ENCODE assay signal across 12 cellular contexts in genomic region chr9:129318121-129319075, GRCh38.
DNase-seq lines count a peak whose midpoint lies in the region; ATAC-seq and TF ChIP-seq lines count a peak whose summit lies in the region.
"Had no signal": no experiment of that assay in that cellular context is flagged by ENCODE, and none has a peak within 500 bp of the region (broad histone marks: within the 10 kb centered on the region; RNA-seq: fewer than 3 reads in every experiment).

No MANE protein-coding gene starts in this region.

- no peaks in the 10 kb centered on the region for H3K36me3 Mint-ChIP-seq in HFFc6 (ENCODE audit: low read depth)
- no peaks in the 10 kb centered on the region for H3K36me3 Mint-ChIP-seq in activated T-helper 2 cell treated with anti-CD3 and anti-CD28 coated beads, Interferon-gamma antibody, Interleukin-2, Interleukin-4, amounts not matched to agents 10 μg/mL and 5 μg/mL and 100 μg/mL, durations not matched to agents 14 hours and 24 hours and 36 hours (ENCODE audit: low read depth)
- H3K36me3 Mint-ChIP-seq: stimulated activated naive B cell treated with anti-CD40 and anti-IgM and Interleukin-4, amounts not matched to agents 10 μg/mL and 1 μg/mL and 100 μg/mL, for 72 hours had no signal

- peaks cover 58% of the 10 kb centered on the region for H3K4me1 Mint-ChIP-seq in HFFc6 (ENCODE audit: low read depth)
- H3K4me1 Mint-ChIP-seq in activated T-helper 2 cell treated with anti-CD3 and anti-CD28 coated beads, Interferon-gamma antibody, Interleukin-2, Interleukin-4, amounts not matched to agents 10 μg/mL and 5 μg/mL and 100 μg/mL, durations not matched to agents 14 hours and 24 hours and 36 hours (ENCODE audit: low read depth), result peaks cover 14% of the 10 kb centered on the region

- H3K36me3 ChIP-seq in adrenal gland (replicated peaks in 1 of 2) (no peaks in the 10 kb centered on the region), liver (ENCODE audit: control insufficient read depth in 4 of 4, insufficient read depth in 3 of 4, low read depth in 1 of 4, low read length in 3 of 4) (no peaks in the 10 kb centered on the region), stomach (no peaks in the 10 kb centered on the region)
- H3K36me3 ChIP-seq: HAP-1 had no signal

- H3K4me1 ChIP-seq in adrenal gland (replicated peaks in 1 of 2) (peaks cover 13 to 78% of the 10 kb centered on the region in 2 donors), liver (ENCODE audit: control insufficient read depth in 4 of 4, insufficient read depth in 4 of 4, low read length in 3 of 4) (peaks cover 0 to 33% (median 26%) of the 10 kb centered on the region in 4 donors), stomach (peaks cover 46 to 83% (median 69%) of the 10 kb centered on the region in 4 donors)

- no peak overlapping the region for H3K9ac ChIP-seq in liver (ENCODE audit: low read depth in 1 of 2, low read length in 2 of 2)

- TF ChIP-seq CTCF in HFFc6 (IDR thresholded peaks at IDR 0.05), result no peak
- no peak for TF ChIP-seq CTCF in adrenal gland (IDR thresholded peaks at IDR 0.05)
- no peak for TF ChIP-seq CTCF in liver (IDR thresholded peaks at IDR 0.05; ENCODE audit: low read depth, low read length, missing input control)
- TF ChIP-seq CTCF in stomach (IDR thresholded peaks at IDR 0.05), result no peak

- ATAC-seq in HG03196 (IDR thresholded peaks at IDR 0.05; ENCODE audit: unreplicated experiment) (no peak), GM19397 (IDR thresholded peaks at IDR 0.05; ENCODE audit: unreplicated experiment) (no peak)
- ATAC-seq: stimulated activated naive B cell treated with anti-CD40 and anti-IgM and Interleukin-4, amounts not matched to agents 10 μg/mL and 1 μg/mL and 100 μg/mL, for 72 hours had no signal

- TF ChIP-seq RAD21 in liver (IDR thresholded peaks at IDR 0.05), result no peak

- H3K27ac ChIP-seq in adrenal gland (peak overlapping the region in 4 of 5 donors; percentile 35 to 92 (median 81)), liver (ENCODE audit: low read depth in 1 of 2, low read length in 2 of 2) (no peak overlapping the region), stomach (peak overlapping the region in 4 of 5 donors; percentile 18 to 93 (median 88))

- no peaks in the 10 kb centered on the region for H3K9me3 Mint-ChIP-seq in HFFc6
- H3K9me3 Mint-ChIP-seq in activated T-helper 2 cell treated with anti-CD3 and anti-CD28 coated beads, Interferon-gamma antibody, Interleukin-2, Interleukin-4, amounts not matched to agents 10 μg/mL and 5 μg/mL and 100 μg/mL, durations not matched to agents 14 hours and 24 hours and 36 hours, result no peaks in the 10 kb centered on the region
- H3K9me3 Mint-ChIP-seq: stimulated activated naive B cell treated with anti-CD40 and anti-IgM and Interleukin-4, amounts not matched to agents 10 μg/mL and 1 μg/mL and 100 μg/mL, for 72 hours had no signal

- no peak for TF ChIP-seq EP300 in stomach (IDR thresholded peaks at IDR 0.05)

- H3K27me3 Mint-ChIP-seq in HFFc6 (ENCODE audit: insufficient read depth), result peaks cover 1% of the 10 kb centered on the region
- no peaks in the 10 kb centered on the region for H3K27me3 Mint-ChIP-seq in activated T-helper 2 cell treated with anti-CD3 and anti-CD28 coated beads, Interferon-gamma antibody, Interleukin-2, Interleukin-4, amounts not matched to agents 10 μg/mL and 5 μg/mL and 100 μg/mL, durations not matched to agents 14 hours and 24 hours and 36 hours (ENCODE audit: low read depth)

- H3K27ac Mint-ChIP-seq in HFFc6, result peak overlapping the region; percentile 59; the same call in 1 of the 2 replicates
- no peak overlapping the region for H3K27ac Mint-ChIP-seq in activated T-helper 2 cell treated with anti-CD3 and anti-CD28 coated beads, Interferon-gamma antibody, Interleukin-2, Interleukin-4, amounts not matched to agents 10 μg/mL and 5 μg/mL and 100 μg/mL, durations not matched to agents 14 hours and 24 hours and 36 hours
- H3K27ac Mint-ChIP-seq: stimulated activated naive B cell treated with anti-CD40 and anti-IgM and Interleukin-4, amounts not matched to agents 10 μg/mL and 1 μg/mL and 100 μg/mL, for 72 hours had no signal

- H3K27me3 ChIP-seq in adrenal gland (no peaks in the 10 kb centered on the region), liver (ENCODE audit: control insufficient read depth in 4 of 4, insufficient read depth in 4 of 4, low read length in 3 of 4) (no peaks in the 10 kb centered on the region), stomach (no peaks in the 10 kb centered on the region)

- H3K9me3 ChIP-seq in adrenal gland (replicated peaks in 1 of 3), result no peaks in the 10 kb centered on the region
- no peaks in the 10 kb centered on the region for H3K9me3 ChIP-seq in liver (ENCODE audit: control insufficient read depth in 4 of 4, low read length in 3 of 4)
- H3K9me3 ChIP-seq in stomach, result no peaks in the 10 kb centered on the region
- H3K9me3 ChIP-seq: HAP-1 had no signal

- H3K4me3 ChIP-seq in adrenal gland (no peak overlapping the region), liver (ENCODE audit: low read depth in 1 of 3, low read length in 3 of 3) (no peak overlapping the region), stomach (no peak overlapping the region)
- H3K4me3 ChIP-seq: HAP-1 had no signal

- WGBS in adrenal gland, 4 donors, result 66 to 85% (median 75%) methylated on average over 13 to 16 of the region's 16 CpGs
- WGBS in liver, result 83% methylated on average over 16 of the region's 16 CpGs
- WGBS in stomach, 5 donors, result 80 to 90% (median 81%) methylated on average over 13 to 16 of the region's 16 CpGs

- intact Hi-C loops in adrenal gland (cut with DNase I) (no loop called here), stomach (cut with DNase I; ENCODE audit: low total_unique reads) (loop anchor here (10.0 kb wide), 1 partner anchor 114 kb away; no protein-coding TSS in a partner anchor)
- intact Hi-C loops in activated T-helper 2 cell treated with anti-CD3 and anti-CD28 coated beads, Interferon-gamma antibody, Interleukin-2, Interleukin-4, amounts not matched to agents 10 μg/mL and 5 μg/mL and 100 μg/mL, durations not matched to agents 14 hours and 24 hours and 36 hours (cut with micrococcal nuclease), result no loop called here

- H3K4me3 Mint-ChIP-seq in HFFc6, result no peak overlapping the region
- H3K4me3 Mint-ChIP-seq in activated T-helper 2 cell treated with anti-CD3 and anti-CD28 coated beads, Interferon-gamma antibody, Interleukin-2, Interleukin-4, amounts not matched to agents 10 μg/mL and 5 μg/mL and 100 μg/mL, durations not matched to agents 14 hours and 24 hours and 36 hours (ENCODE audit: low read depth), result no peak overlapping the region
- H3K4me3 Mint-ChIP-seq: stimulated activated naive B cell treated with anti-CD40 and anti-IgM and Interleukin-4, amounts not matched to agents 10 μg/mL and 1 μg/mL and 100 μg/mL, for 72 hours had no signal

- DNase-seq in HFFc6, result no peak
- peak in 4 of 7 donors; percentile 25 to 69 (median 57) for DNase-seq in adrenal gland
- DNase-seq in stomach, result peak; percentile 23
- DNase-seq in activated T-helper 2 cell treated with anti-CD3 and anti-CD28 coated beads, Interferon-gamma antibody, Interleukin-2, Interleukin-4, amounts not matched to agents 10 μg/mL and 5 μg/mL and 100 μg/mL, durations not matched to agents 14 hours and 24 hours and 36 hours (ENCODE audit: low spot score), result no peak
- DNase-seq in SKM-1 treated with dmso at 0.1 percent for 144 hours (lab: John Stamatoyannopoulos, UW; ENCODE audit: unreplicated experiment), result no peak
- DNase-seq: activated naive CD4-positive, alpha-beta T cell; NCI-H1105; stimulated activated naive B cell treated with anti-CD40 and anti-IgM and Interleukin-4, amounts not matched to agents 10 μg/mL and 1 μg/mL and 100 μg/mL, for 72 hours had no signal

- TF ChIP-seq POLR2A in adrenal gland (IDR thresholded peaks at IDR 0.05) (no peak), stomach (IDR thresholded peaks at IDR 0.05) (no peak)

TF ChIP-seq in liver, 16 proteins besides CTCF, POLR2A, EP300 and RAD21:
- TF ChIP-seq HNF4A (conservative IDR thresholded peaks at IDR 0.05) (peak in 1 of 2 donors; percentile 45), HNF4G (IDR thresholded peaks at IDR 0.05) (no peak), NR2F2 (IDR thresholded peaks at IDR 0.05) (peak; percentile 20), YY1 (IDR thresholded peaks at IDR 0.05) (no peak)
- TF ChIP-seq, protein P1, sequence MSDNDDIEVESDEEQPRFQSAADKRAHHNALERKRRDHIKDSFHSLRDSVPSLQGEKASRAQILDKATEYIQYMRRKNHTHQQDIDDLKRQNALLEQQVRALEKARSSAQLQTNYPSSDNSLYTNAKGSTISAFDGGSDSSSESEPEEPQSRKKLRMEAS (IDR thresholded peaks at IDR 0.05), result no peak
- TF ChIP-seq, protein P2, sequence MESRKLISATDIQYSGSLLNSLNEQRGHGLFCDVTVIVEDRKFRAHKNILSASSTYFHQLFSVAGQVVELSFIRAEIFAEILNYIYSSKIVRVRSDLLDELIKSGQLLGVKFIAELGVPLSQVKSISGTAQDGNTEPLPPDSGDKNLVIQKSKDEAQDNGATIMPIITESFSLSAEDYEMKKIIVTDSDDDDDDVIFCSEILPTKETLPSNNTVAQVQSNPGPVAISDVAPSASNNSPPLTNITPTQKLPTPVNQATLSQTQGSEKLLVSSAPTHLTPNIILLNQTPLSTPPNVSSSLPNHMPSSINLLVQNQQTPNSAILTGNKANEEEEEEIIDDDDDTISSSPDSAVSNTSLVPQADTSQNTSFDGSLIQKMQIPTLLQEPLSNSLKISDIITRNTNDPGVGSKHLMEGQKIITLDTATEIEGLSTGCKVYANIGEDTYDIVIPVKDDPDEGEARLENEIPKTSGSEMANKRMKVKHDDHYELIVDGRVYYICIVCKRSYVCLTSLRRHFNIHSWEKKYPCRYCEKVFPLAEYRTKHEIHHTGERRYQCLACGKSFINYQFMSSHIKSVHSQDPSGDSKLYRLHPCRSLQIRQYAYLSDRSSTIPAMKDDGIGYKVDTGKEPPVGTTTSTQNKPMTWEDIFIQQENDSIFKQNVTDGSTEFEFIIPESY (IDR thresholded peaks at IDR 0.05), result no peak

Comparison
In these comparisons a context has a peak if more than half of its experiments do, and no peak if none do; other contexts are left out.
1. DNase-seq: peak in adrenal gland (4 of 7) and stomach (single experiment); none in HFFc6 (single experiment), activated T-helper 2 cell treated with anti-CD3 and anti-CD28 coated beads, Interferon-gamma antibody, Interleukin-2, Interleukin-4, amounts not matched to agents 10 μg/mL and 5 μg/mL and 100 μg/mL, durations not matched to agents 14 hours and 24 hours and 36 hours (single experiment) and SKM-1 treated with dmso at 0.1 percent for 144 hours (single experiment).
2. H3K27ac ChIP-seq: peak in adrenal gland (4 of 5) and stomach (4 of 5); none in liver (0 of 2).